14 cellular contexts compared by ENCODE assay signal in genomic region chr6:7232351-7232750, GRCh38.
"Had no signal": no experiment of that assay in that cellular context is flagged by ENCODE, and none has a peak within 500 bp of the region (broad histone marks: within the 10 kb centered on the region; RNA-seq: fewer than 3 reads in every experiment).

No MANE protein-coding gene starts in this region.

- DNase-seq: activated CD4-positive, alpha-beta T cell treated with anti-CD3 and anti-CD28 coated beads for 1 hour; activated CD8-positive, alpha-beta memory T cell treated with anti-CD3 and anti-CD28 coated beads for 24 hours; aorta; heart left ventricle; islet precursor cell; left ventricle myocardium inferior; retina; SJCRH30; SW 1271; T-helper 9 cell; trophoblast cell had no signal

- H3K4me1 Mint-ChIP-seq: neural crest cell had no signal

- H3K4me3 Mint-ChIP-seq: neural crest cell had no signal

- H3K4me3 ChIP-seq: heart left ventricle, left ventricle myocardium inferior, ovary, SJCRH30 had no signal

- H3K27ac ChIP-seq: heart left ventricle, left ventricle myocardium inferior, ovary, SJCRH30 had no signal

- H3K36me3 ChIP-seq: ovary, SJCRH30 had no signal

- H3K9me3 ChIP-seq: heart left ventricle, left ventricle myocardium inferior, ovary, SJCRH30 had no signal

- H3K9me3 Mint-ChIP-seq: activated naive CD4-positive, alpha-beta T cell treated with anti-CD3 and anti-CD28 coated beads, Interleukin-2, amount 50 U/mL, for 72 hours; neural crest cell had no signal

- ATAC-seq: activated naive CD4-positive, alpha-beta T cell treated with anti-CD3 and anti-CD28 coated beads, Interleukin-2, amount 50 U/mL, for 72 hours; heart left ventricle had no signal

- H3K27me3 ChIP-seq: heart left ventricle, ovary, SJCRH30 had no signal

- H3K4me1 ChIP-seq: SJCRH30 had no signal
